Comparison of ENCODE assay signal across 8 cellular contexts in the genomic region with DNA sequence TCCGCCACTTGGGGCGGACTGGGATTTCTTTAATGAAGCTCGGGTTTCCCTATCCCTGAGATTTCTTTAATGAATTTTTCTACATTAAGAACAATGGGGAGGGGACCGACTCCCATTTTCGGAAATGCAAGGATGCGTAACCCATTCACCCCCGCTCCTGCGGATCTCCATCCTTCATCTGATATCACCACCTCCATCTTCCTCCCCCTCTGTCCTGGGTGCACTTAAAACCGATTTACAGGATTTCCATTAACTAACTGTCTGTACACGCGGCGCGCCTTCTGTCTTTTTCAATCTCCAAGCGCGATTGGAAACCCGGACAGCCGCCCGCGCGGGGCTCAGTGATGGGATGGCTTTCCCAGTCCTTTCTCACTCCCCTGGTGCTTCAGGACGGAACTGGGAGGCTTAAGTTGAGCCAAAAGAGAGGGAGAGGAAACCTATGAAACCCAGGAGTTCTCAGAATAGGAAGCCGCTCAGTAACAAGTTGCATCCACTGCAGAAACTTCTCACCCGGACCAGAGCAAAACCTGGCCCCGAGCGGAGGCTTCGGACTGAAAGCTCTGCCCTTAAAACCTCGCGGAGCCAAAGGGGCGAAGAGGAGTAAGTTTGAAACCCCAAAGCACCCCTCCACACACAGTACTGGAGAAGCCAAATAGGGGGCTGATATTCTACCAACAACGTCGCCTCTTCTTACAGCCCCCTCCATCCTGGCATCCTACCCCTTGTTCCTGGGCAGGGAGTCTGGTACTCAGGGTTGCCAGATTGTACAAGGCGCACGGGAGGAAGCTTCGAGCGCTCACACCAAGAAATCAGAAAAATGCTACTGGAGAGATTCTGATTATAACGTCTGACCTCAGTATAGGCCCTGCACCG. TPM values are rescaled to one million over a fixed set of nuclear protein-coding genes. Genes with fewer than 3 reads are reported as not detected.
DNase-seq lines count a peak whose midpoint lies in the region; ATAC-seq and TF ChIP-seq lines count a peak whose summit lies in the region.

No MANE protein-coding gene starts in this region.

- no peak overlapping the region for H2BK12ac ChIP-seq in H9 (ENCODE audit: insufficient read length, low read depth, low read length)

- WGBS in H9 (ENCODE audit: extremely low coverage, insufficient read length, low lambda C conversion rate): no CpG with 5 or more reads among the region's 37 CpGs
- 5% methylated on average over 37 of the region's 37 CpGs for WGBS in hepatocyte (ENCODE audit: low lambda C conversion rate, missing lambda C conversion rate)

- peak overlapping the region; percentile 29 for H3K9ac ChIP-seq in H9 (ENCODE audit: extremely low read depth, insufficient read length, low read length)
- H3K9ac ChIP-seq in skeletal muscle tissue (ENCODE audit: low read depth in 1 of 3, low read length in 3 of 3): peak overlapping the region in 2 of 3 donors; percentile 36 to 50

- H3K23ac ChIP-seq in H9 (ENCODE audit: insufficient read length, low read depth, low read length): no peak overlapping the region

- no peaks in the 10 kb centered on the region for H3K9me2 ChIP-seq in hepatocyte (replicated peaks; ENCODE audit: insufficient read depth)

- no peak overlapping the region for H2BK15ac ChIP-seq in H9 (ENCODE audit: low read depth, low read length)

- H3K36me3 ChIP-seq in hepatocyte (replicated peaks; ENCODE audit: insufficient read depth, low read depth): no peaks in the 10 kb centered on the region
- no peaks in the 10 kb centered on the region for H3K36me3 ChIP-seq in skeletal muscle tissue (ENCODE audit: control insufficient read depth in 3 of 3, insufficient read depth in 3 of 3, low read length in 3 of 3)

- intact Hi-C loops in activated T-helper 2 cell treated with anti-CD3 and anti-CD28 coated beads, Interferon-gamma antibody, Interleukin-2, Interleukin-4, amounts not matched to agents 10 μg/mL and 5 μg/mL and 100 μg/mL, durations not matched to agents 14 hours and 24 hours and 36 hours (cut with micrococcal nuclease): loop anchor here (10.0 kb wide), 1 partner anchor 272 kb away; no protein-coding TSS in a partner anchor

- H3K27ac ChIP-seq in H9 (ENCODE audit: insufficient read length, low read depth, low read length) (no peak overlapping the region), hepatocyte (peak overlapping the region; percentile 59), skeletal muscle tissue (ENCODE audit: low read depth, low read length) (peak overlapping the region; percentile 50)

- H3K79me2 ChIP-seq in H9 (ENCODE audit: insufficient read depth, low read length) (no peaks in the 10 kb centered on the region), hepatocyte (no peaks in the 10 kb centered on the region)

- 0 out of 2 replicates have a peak overlapping the region, but pooled peaks have one; percentile 28 for H3K14ac ChIP-seq in H9 (ENCODE audit: insufficient read depth, low read length)

- H3K9me3 Mint-ChIP-seq in H9: no peaks in the 10 kb centered on the region; a peak in 2 of 5 replicates
- no peaks in the 10 kb centered on the region for H3K9me3 Mint-ChIP-seq in activated T-helper 2 cell treated with anti-CD3 and anti-CD28 coated beads, Interferon-gamma antibody, Interleukin-2, Interleukin-4, amounts not matched to agents 10 μg/mL and 5 μg/mL and 100 μg/mL, durations not matched to agents 14 hours and 24 hours and 36 hours

- H2AFZ ChIP-seq in H9 (ENCODE audit: low read length) (no peak overlapping the region), hepatocyte (peak overlapping the region; percentile 46)

- no peak for TF ChIP-seq CTCF in H9 (conservative IDR thresholded peaks at IDR 0.05)
- TF ChIP-seq CTCF in hepatocyte (IDR thresholded peaks at IDR 0.05; ENCODE audit: poor library complexity): peak; percentile 16

- H4K8ac ChIP-seq in H9 (replicated peaks; ENCODE audit: insufficient read length, low read depth, low read length): no peak overlapping the region

- H4K5ac ChIP-seq in H9 (ENCODE audit: insufficient read length, low read depth, low read length): no peak overlapping the region

- H3K27me3 ChIP-seq in H9 (ENCODE audit: insufficient read depth, low read length): peaks cover 58% of the 10 kb centered on the region
- H3K27me3 ChIP-seq in hepatocyte: peaks cover 62% of the 10 kb centered on the region
- H3K27me3 ChIP-seq in skeletal muscle tissue (ENCODE audit: control insufficient read depth in 3 of 3, insufficient read depth in 3 of 3, low read length in 3 of 3): peaks cover 32 to 61% (median 59%) of the 10 kb centered on the region in 3 donors

- H2BK20ac ChIP-seq in H9 (ENCODE audit: low read depth, low read length, poor library complexity, severe bottlenecking): no peak overlapping the region

- H2AK5ac ChIP-seq in H9 (ENCODE audit: insufficient read length, low read length): no peak overlapping the region

- H4K20me1 ChIP-seq in H9 (ENCODE audit: control insufficient read depth, insufficient read depth, insufficient read length): no peaks in the 10 kb centered on the region
- no peaks in the 10 kb centered on the region for H4K20me1 ChIP-seq in hepatocyte (ENCODE audit: insufficient read depth, poor library complexity, severe bottlenecking)

- peaks cover 59 to 64% of the 10 kb centered on the region in 2 experiments for H3K4me1 Mint-ChIP-seq in H9
- peaks cover 49% of the 10 kb centered on the region for H3K4me1 Mint-ChIP-seq in activated T-helper 2 cell treated with anti-CD3 and anti-CD28 coated beads, Interferon-gamma antibody, Interleukin-2, Interleukin-4, amounts not matched to agents 10 μg/mL and 5 μg/mL and 100 μg/mL, durations not matched to agents 14 hours and 24 hours and 36 hours (ENCODE audit: low read depth)

- ATAC-seq in HG02763 (IDR thresholded peaks at IDR 0.05; ENCODE audit: unreplicated experiment): no peak
- ATAC-seq in GM18870 (IDR thresholded peaks at IDR 0.05; ENCODE audit: unreplicated experiment): no peak

- H2BK120ac ChIP-seq in H9 (ENCODE audit: low read depth, low read length, poor library complexity, severe bottlenecking): no peak overlapping the region

- H3K27me3 Mint-ChIP-seq in H9 (ENCODE audit: low read depth): peaks cover 91% of the 10 kb centered on the region
- peaks cover 83% of the 10 kb centered on the region for H3K27me3 Mint-ChIP-seq in activated T-helper 2 cell treated with anti-CD3 and anti-CD28 coated beads, Interferon-gamma antibody, Interleukin-2, Interleukin-4, amounts not matched to agents 10 μg/mL and 5 μg/mL and 100 μg/mL, durations not matched to agents 14 hours and 24 hours and 36 hours (ENCODE audit: low read depth)

- no peaks in the 10 kb centered on the region; a peak in 1 of 7 replicates for H3K36me3 Mint-ChIP-seq in H9 (ENCODE audit: insufficient read depth in 1 of 3, low read depth in 3 of 3)
- no peaks in the 10 kb centered on the region for H3K36me3 Mint-ChIP-seq in activated T-helper 2 cell treated with anti-CD3 and anti-CD28 coated beads, Interferon-gamma antibody, Interleukin-2, Interleukin-4, amounts not matched to agents 10 μg/mL and 5 μg/mL and 100 μg/mL, durations not matched to agents 14 hours and 24 hours and 36 hours (ENCODE audit: low read depth)

- no peaks in the 10 kb centered on the region for H3K79me1 ChIP-seq in H9 (ENCODE audit: insufficient read depth, low read depth, low read length, poor library complexity, severe bottlenecking)

- no peak overlapping the region for H3K4ac ChIP-seq in H9 (ENCODE audit: low read depth, low read length)

- no peak overlapping the region for H3T11ph ChIP-seq in H9 (ENCODE audit: low read length)

- H3K56ac ChIP-seq in H9 (ENCODE audit: insufficient read length, low read depth, low read length): no peak overlapping the region

- H3K4me3 ChIP-seq in hepatocyte (peak overlapping the region; percentile 27), skeletal muscle tissue (ENCODE audit: low read length in 3 of 3) (peak overlapping the region; percentile 72 to 78 (median 74))

- peak overlapping the region; percentile 77 to 92 for H3K4me3 Mint-ChIP-seq in H9
- H3K4me3 Mint-ChIP-seq in activated T-helper 2 cell treated with anti-CD3 and anti-CD28 coated beads, Interferon-gamma antibody, Interleukin-2, Interleukin-4, amounts not matched to agents 10 μg/mL and 5 μg/mL and 100 μg/mL, durations not matched to agents 14 hours and 24 hours and 36 hours (ENCODE audit: low read depth): peak overlapping the region; percentile 15

- 0 out of 7 replicates have a peak overlapping the region, but pooled peaks of 1 of the 3 experiments have one; percentile 28 for H3K27ac Mint-ChIP-seq in H9
- H3K27ac Mint-ChIP-seq in activated T-helper 2 cell treated with anti-CD3 and anti-CD28 coated beads, Interferon-gamma antibody, Interleukin-2, Interleukin-4, amounts not matched to agents 10 μg/mL and 5 μg/mL and 100 μg/mL, durations not matched to agents 14 hours and 24 hours and 36 hours: no peak overlapping the region

- no peak for DNase-seq in H9
- no peak for DNase-seq in activated T-helper 2 cell treated with anti-CD3 and anti-CD28 coated beads, Interferon-gamma antibody, Interleukin-2, Interleukin-4, amounts not matched to agents 10 μg/mL and 5 μg/mL and 100 μg/mL, durations not matched to agents 14 hours and 24 hours and 36 hours (ENCODE audit: low spot score)
- DNase-seq in hepatocyte (ENCODE audit: low spot score): peak; percentile 32
- no peak for DNase-seq in GOT3 (lab: John Stamatoyannopoulos, UW)
- DNase-seq in effector CD4-positive, alpha-beta T cell: no peak

- no peak overlapping the region for H2BK5ac ChIP-seq in H9 (ENCODE audit: insufficient read length, low read length)

- H3K4me2 ChIP-seq in H9 (ENCODE audit: insufficient read depth, insufficient read length, low read length) (peak overlapping the region; percentile 97), hepatocyte (peak overlapping the region; percentile 87)

- no peak overlapping the region for H4K91ac ChIP-seq in H9 (ENCODE audit: insufficient read length, low read depth, low read length)

- H3K23me2 ChIP-seq in H9 (ENCODE audit: insufficient read length, low read depth, low read length, poor library complexity, severe bottlenecking): peaks cover 47% of the 10 kb centered on the region

- H3K9me3 ChIP-seq in H9 (ENCODE audit: control insufficient read depth, low read depth, low read length) (no peaks in the 10 kb centered on the region), hepatocyte (ENCODE audit: low read depth) (no peaks in the 10 kb centered on the region), skeletal muscle tissue (ENCODE audit: control insufficient read depth in 3 of 3, low read length in 3 of 3) (no peaks in the 10 kb centered on the region)

- H3K4me1 ChIP-seq in H9 (ENCODE audit: insufficient read depth, low read length): no peaks in the 10 kb centered on the region
- peaks cover 27% of the 10 kb centered on the region for H3K4me1 ChIP-seq in hepatocyte (ENCODE audit: insufficient read depth)
- peaks cover 26 to 43% (median 35%) of the 10 kb centered on the region in 3 donors for H3K4me1 ChIP-seq in skeletal muscle tissue (ENCODE audit: control insufficient read depth in 3 of 3, insufficient read depth in 3 of 3, low read length in 3 of 3)

- no peak overlapping the region for H3K18ac ChIP-seq in H9 (ENCODE audit: insufficient read length, low read depth, low read length)

RNA-seq across cellular contexts. Expression of a gene that starts 0.7 kb away (rescaled TPM):
- total RNA-seq in H9 (2021) (0.96 and 1.4 TPM in 2 replicates), hepatocyte (48.4 and 49.0 TPM in 2 replicates), skeletal muscle tissue (474 TPM)
- total RNA-seq in activated T-helper 2 cell treated with anti-CD3 and anti-CD28 coated beads, Interferon-gamma antibody, Interleukin-2, Interleukin-4, amounts not matched to agents 10 μg/mL and 5 μg/mL and 100 μg/mL, durations not matched to agents 14 hours and 24 hours and 36 hours: 0.07 TPM in 1 of 2 replicates, not detected in the other
- polyA plus RNA-seq in hepatocyte: 9.2 and 13.3 TPM in 2 replicates

RNA-seq across cellular contexts. Expression of a gene that starts 37.0 kb away (rescaled TPM):
- total RNA-seq in H9 (2021): 508 and 516 TPM in 2 replicates
- 529 and 542 TPM in 2 replicates for total RNA-seq in activated T-helper 2 cell treated with anti-CD3 and anti-CD28 coated beads, Interferon-gamma antibody, Interleukin-2, Interleukin-4, amounts not matched to agents 10 μg/mL and 5 μg/mL and 100 μg/mL, durations not matched to agents 14 hours and 24 hours and 36 hours
- total RNA-seq in hepatocyte: 167 and 465 TPM in 2 replicates
- 635 and 703 TPM in 2 replicates for polyA plus RNA-seq in hepatocyte
- 280 TPM for total RNA-seq in skeletal muscle tissue

Comparison
In these comparisons a context has a peak if more than half of its experiments do, and no peak if none do; other contexts are left out.
1. RNA of a gene that starts 0.7 kb away (total RNA-seq): 474 TPM in skeletal muscle tissue (single experiment) and 48.4 to 49.0 TPM in hepatocyte; 0.96 to 1.4 TPM in H9 and 0.07 TPM in activated T-helper 2 cell treated with anti-CD3 and anti-CD28 coated beads, Interferon-gamma antibody, Interleukin-2, Interleukin-4, amounts not matched to agents 10 μg/mL and 5 μg/mL and 100 μg/mL, durations not matched to agents 14 hours and 24 hours and 36 hours; every median in the first group is over 10 times any median in the second.